Comparison of ENCODE assay signal across 20 cellular contexts in genomic region chr4:79213702-79214101, GRCh38.
DNase-seq lines count a peak whose midpoint lies in the region; ATAC-seq, FAIRE-seq and TF ChIP-seq lines count a peak whose summit lies in the region.
"Had no signal": no experiment of that assay in that cellular context is flagged by ENCODE, and none has a peak within 500 bp of the region (broad histone marks: within the 10 kb centered on the region; RNA-seq: fewer than 3 reads in every experiment).

No MANE protein-coding gene starts in this region.

- no peaks in the 10 kb centered on the region for H3K27me3 ChIP-seq in HepG2 (ENCODE audit: control insufficient read depth in 1 of 2, insufficient read depth in 2 of 2, low read length in 2 of 2)
- no peaks in the 10 kb centered on the region for H3K27me3 ChIP-seq in right lobe of liver
- no peaks in the 10 kb centered on the region for H3K27me3 ChIP-seq in endothelial cell of umbilical vein (ENCODE audit: control insufficient read depth in 2 of 2, insufficient read depth in 2 of 2, low read length in 2 of 2)
- H3K27me3 ChIP-seq in smooth muscle cell (ENCODE audit: low read depth), result no peaks in the 10 kb centered on the region
- H3K27me3 ChIP-seq: BLaER1 had no signal

- DNase-seq in HepG2 (ENCODE audit: low spot score) (no peak), right lobe of liver (no peak), NCI-H69 (lab: John Stamatoyannopoulos, UW) (peak; percentile 7), endothelial cell of umbilical vein (ENCODE audit: low read depth, low spot score) (no peak), NCI-H187 treated with DMSO at 0.1 percent for 48 hours (lab: John Stamatoyannopoulos, UW) (no peak), smooth muscle cell (lab: John Stamatoyannopoulos, UW; ENCODE audit: unreplicated experiment) (no peak)
- DNase-seq: CD4-positive, CD25-positive, alpha-beta regulatory T cell; CD8-positive, alpha-beta T cell; DMS53; DND-41; H9; HFFc6 had no signal

- TF ChIP-seq EP300 in HepG2 (IDR thresholded peaks at IDR 0.05; ENCODE audit: low read depth in 2 of 2, low read length in 2 of 2), result no peak
- TF ChIP-seq EP300 in HepG2 (CRISPR knock-in tag; IDR thresholded peaks at IDR 0.05; ENCODE audit: borderline replicate concordance), result no peak

- H3K9ac ChIP-seq in HepG2 (ENCODE audit: insufficient read depth, low read depth, low read length), result no peak overlapping the region
- H3K9ac ChIP-seq in endothelial cell of umbilical vein (replicated peaks; ENCODE audit: extremely low read depth, insufficient read depth, low read length), result no peak overlapping the region
- H3K9ac ChIP-seq in smooth muscle cell (ENCODE audit: low read depth), result no peak overlapping the region
- H3K9ac ChIP-seq: BLaER1 had no signal

- TF ChIP-seq POLR2A in HepG2 (IDR thresholded peaks at IDR 0.05; ENCODE audit: insufficient read depth in 1 of 2, low read depth in 2 of 2, low read length in 2 of 2) (no peak), right lobe of liver (IDR thresholded peaks at IDR 0.05) (no peak), endothelial cell of umbilical vein (IDR thresholded peaks at IDR 0.05; ENCODE audit: low read depth, low read length) (no peak)

- H3K4me3 ChIP-seq in HepG2 (replicated peaks in 1 of 3; ENCODE audit: insufficient read depth in 1 of 3, low read depth in 2 of 3, low read length in 3 of 3), result no peak overlapping the region
- no peak overlapping the region for H3K4me3 ChIP-seq in right lobe of liver
- no peak overlapping the region for H3K4me3 ChIP-seq in endothelial cell of umbilical vein (replicated peaks in 1 of 3; ENCODE audit: insufficient read depth in 1 of 3, low read depth in 1 of 3, low read length in 3 of 3)
- H3K4me3 ChIP-seq in smooth muscle cell, result no peak overlapping the region
- H3K4me3 ChIP-seq: BLaER1, GM23338 had no signal

- no peak for TF ChIP-seq RAD21 in HepG2 (CRISPR knock-in tag; IDR thresholded peaks at IDR 0.05)

- no peaks in the 10 kb centered on the region for H3K9me1 ChIP-seq in endothelial cell of umbilical vein (replicated peaks; ENCODE audit: control insufficient read depth, extremely low read depth, insufficient read depth, low read length)

- TF ChIP-seq CTCF in HepG2 (CRISPR knock-in tag; IDR thresholded peaks at IDR 0.05) (no peak), right lobe of liver (IDR thresholded peaks at IDR 0.05) (no peak), endothelial cell of umbilical vein (IDR thresholded peaks at IDR 0.05; ENCODE audit: extremely low read depth in 1 of 2, insufficient read depth in 1 of 2, low read depth in 1 of 2, low read length in 2 of 2) (no peak), smooth muscle cell (IDR thresholded peaks at IDR 0.05; ENCODE audit: borderline replicate concordance, insufficient read depth, poor library complexity, severe bottlenecking) (no peak)

- H2AFZ ChIP-seq in HepG2 (ENCODE audit: low read length) (no peak overlapping the region), endothelial cell of umbilical vein (ENCODE audit: low read depth, low read length) (no peak overlapping the region), smooth muscle cell (ENCODE audit: low read depth) (no peak overlapping the region)
- H2AFZ ChIP-seq: GM23338 had no signal

- in situ Hi-C loops in HepG2 (cut with HindIII; ENCODE audit: extremely low pct_ligation_motif_present, low pct_unique_long_range_greater_than_20kb), result no loop called here

- H3K4me2 ChIP-seq in HepG2 (ENCODE audit: low read depth, low read length), result no peak overlapping the region
- no peak overlapping the region for H3K4me2 ChIP-seq in endothelial cell of umbilical vein (ENCODE audit: insufficient read depth, low read length)
- H3K4me2 ChIP-seq in smooth muscle cell, result no peak overlapping the region
- H3K4me2 ChIP-seq: BLaER1, GM23338 had no signal

- H3K36me3 ChIP-seq in HepG2 (replicated peaks in 1 of 2; ENCODE audit: control insufficient read depth in 1 of 2, insufficient read depth in 2 of 2, low read length in 2 of 2) (no peaks in the 10 kb centered on the region), right lobe of liver (no peaks in the 10 kb centered on the region), endothelial cell of umbilical vein (ENCODE audit: control insufficient read depth in 2 of 2, extremely low read depth in 1 of 2, insufficient read depth in 2 of 2, low read length in 2 of 2) (no peaks in the 10 kb centered on the region), smooth muscle cell (ENCODE audit: low read depth) (no peaks in the 10 kb centered on the region)
- H3K36me3 ChIP-seq: BLaER1 had no signal

- H4K20me1 ChIP-seq in HepG2 (ENCODE audit: insufficient read depth, low read length), result no peaks in the 10 kb centered on the region
- no peaks in the 10 kb centered on the region for H4K20me1 ChIP-seq in endothelial cell of umbilical vein (replicated peaks; ENCODE audit: control insufficient read depth, extremely low read depth, insufficient read depth, low read length)
- no peaks in the 10 kb centered on the region for H4K20me1 ChIP-seq in smooth muscle cell (ENCODE audit: low read depth)
- H4K20me1 ChIP-seq: BLaER1 had no signal

- H3K27ac ChIP-seq in HepG2 (ENCODE audit: extremely low read length, insufficient read depth, low read length), result no peak overlapping the region
- H3K27ac ChIP-seq in right lobe of liver, result no peak overlapping the region
- no peak overlapping the region for H3K27ac ChIP-seq in endothelial cell of umbilical vein (ENCODE audit: insufficient read depth, low read depth, low read length)
- H3K27ac ChIP-seq in smooth muscle cell (ENCODE audit: low read depth), result no peak overlapping the region
- H3K27ac ChIP-seq: 22Rv1, BLaER1, C4-2B had no signal

- intact Hi-C loops in HepG2 (cut with micrococcal nuclease; ENCODE audit: unreplicated experiment), result no loop called here
- intact Hi-C loops in right lobe of liver (cut with DNase I), result no loop called here
- intact Hi-C loops in endothelial cell of umbilical vein (cut with micrococcal nuclease), result no loop called here

- FAIRE-seq in HepG2 (lab: Jason Lieb, UNC) (no peak), endothelial cell of umbilical vein (lab: Jason Lieb, UNC) (no peak)
- FAIRE-seq: A204.1, GM19239 had no signal

- CTCF ChIA-PET in HepG2 (lab: Yijun Ruan, JAX; ENCODE audit: low intra/inter-chr PET ratio, low total read pairs), result no interaction called here
- CTCF ChIA-PET in endothelial cell of umbilical vein (lab: Charles Lee), result interaction anchor here (0.8 kb wide), 1 partner anchor 17 kb away, joined by 3 read pairs; no protein-coding TSS in a partner anchor

- no peaks in the 10 kb centered on the region for H3F3A ChIP-seq in smooth muscle cell (ENCODE audit: low read depth)

- H3K4me1 ChIP-seq in HepG2 (ENCODE audit: insufficient read depth, low read length), result peaks cover 12% of the 10 kb centered on the region; the same call in 1 of the 2 replicates
- H3K4me1 ChIP-seq in right lobe of liver, result no peaks in the 10 kb centered on the region
- H3K4me1 ChIP-seq in endothelial cell of umbilical vein (ENCODE audit: control insufficient read depth, extremely low read depth, insufficient read depth, low read length), result peaks cover 3% of the 10 kb centered on the region
- H3K4me1 ChIP-seq in smooth muscle cell (ENCODE audit: low read depth), result peaks cover 21% of the 10 kb centered on the region

- dilution Hi-C loops in endothelial cell of umbilical vein (cut with MboI; ENCODE audit: extremely low pct_ligation_motif_present, low sequenced_read_pairs), result no loop called here

- POLR2A ChIA-PET in HepG2 (lab: Yijun Ruan, JAX) (no interaction called here), endothelial cell of umbilical vein (lab: Charles Lee) (no interaction called here)

- H3K9me3 ChIP-seq in HepG2 (ENCODE audit: low read length), result no peaks in the 10 kb centered on the region
- H3K9me3 ChIP-seq in right lobe of liver, result no peaks in the 10 kb centered on the region
- H3K9me3 ChIP-seq in endothelial cell of umbilical vein (replicated peaks; ENCODE audit: control insufficient read depth, insufficient read depth, low read length), result no peaks in the 10 kb centered on the region
- no peaks in the 10 kb centered on the region for H3K9me3 ChIP-seq in smooth muscle cell (replicated peaks; ENCODE audit: low read depth)
- H3K9me3 ChIP-seq: BLaER1 had no signal

- H3K79me2 ChIP-seq in HepG2 (ENCODE audit: insufficient read depth, low read length) (no peaks in the 10 kb centered on the region), endothelial cell of umbilical vein (ENCODE audit: control insufficient read depth, insufficient read depth, low read length) (no peaks in the 10 kb centered on the region), smooth muscle cell (ENCODE audit: low read depth) (no peaks in the 10 kb centered on the region)

- no TSS peak for BruUV-seq in HepG2 (replicated peaks; lab: Mats Ljungman, UMichigan)
- BruUV-seq in endothelial cell of umbilical vein (replicated peaks; lab: Mats Ljungman, UMichigan), result no TSS peak

- no peak for ATAC-seq in HepG2
- no peak for ATAC-seq in right lobe of liver
- ATAC-seq in HG03442 (IDR thresholded peaks at IDR 0.05; ENCODE audit: unreplicated experiment), result no peak
- ATAC-seq: CD8-positive, alpha-beta T cell; GM23338; HCT116 had no signal

TF ChIP-seq in HepG2, 621 proteins besides CTCF, POLR2A, EP300 and RAD21:
- no peak for TF ChIP-seq PHB2 (IDR thresholded peaks at IDR 0.05; ENCODE audit: partially characterized antibody)
- TF ChIP-seq ZNF30 (CRISPR knock-in tag; IDR thresholded peaks at IDR 0.05), result no peak
- peak; percentile 73 for TF ChIP-seq ATF7 (IDR thresholded peaks at IDR 0.05)
- TF ChIP-seq ATF7 (CRISPR knock-in tag; IDR thresholded peaks at IDR 0.05), result no peak

TF ChIP-seq in endothelial cell of umbilical vein, 7 proteins besides CTCF, POLR2A, EP300 and RAD21:
- TF ChIP-seq MAX (IDR thresholded peaks at IDR 0.05; ENCODE audit: insufficient read depth, insufficient read length), result no peak
- TF ChIP-seq JUN (IDR thresholded peaks at IDR 0.05; ENCODE audit: borderline replicate concordance, insufficient read depth, insufficient read length, low read depth), result peak; percentile 13
TF ChIP-seq in endothelial cell of umbilical vein: peak in this region for 1.
